Comparison of ENCODE assay signal across 31 cellular contexts in the genomic region with DNA sequence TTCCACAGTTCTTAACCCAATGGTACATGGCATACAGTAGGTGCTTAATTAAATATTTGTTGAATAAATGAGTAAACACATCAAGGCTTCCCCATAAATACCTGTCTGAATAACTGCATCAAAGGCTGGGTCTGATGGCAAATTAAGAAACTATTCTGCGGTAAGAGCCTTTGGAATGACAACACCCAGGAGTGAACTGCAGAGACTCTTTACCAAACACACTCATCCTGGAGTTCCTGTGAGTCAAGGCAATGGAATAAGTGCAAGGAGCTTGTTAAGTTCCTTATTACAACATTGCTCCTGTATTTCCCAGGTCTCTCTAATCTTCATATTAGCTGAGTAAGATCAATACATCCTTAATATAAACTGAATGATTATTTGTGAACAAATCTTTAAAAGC.
A peak's percentile ranks its signal among the peaks of the same experiment; 100 is the strongest.
DNase-seq lines count a peak whose midpoint lies in the region; ATAC-seq and TF ChIP-seq lines count a peak whose summit lies in the region.
"Had no signal": no experiment of that assay in that cellular context is flagged by ENCODE, and none has a peak within 500 bp of the region (broad histone marks: within the 10 kb centered on the region; RNA-seq: fewer than 3 reads in every experiment).

No MANE protein-coding gene starts in this region.

- peaks cover 3% of the 10 kb centered on the region for H3K27me3 Mint-ChIP-seq in progenitor cell of endocrine pancreas
- H3K27me3 Mint-ChIP-seq: activated CD4-positive, alpha-beta T cell treated with anti-CD3 and anti-CD28 coated beads for 36 hours; activated naive CD8-positive, alpha-beta T cell treated with anti-CD3 and anti-CD28 coated beads, Interleukin-2, amount 50 U/mL, for 24 hours; activated T-cell treated with anti-CD3 and anti-CD28 coated beads, Interleukin-2, amount 50 U/mL, for 24 hours; memory B cell had no signal

- no peak overlapping the region for H2AK5ac ChIP-seq in IMR-90 (ENCODE audit: low read depth, low read length)

- no peaks in the 10 kb centered on the region for H4K20me1 ChIP-seq in IMR-90 (ENCODE audit: insufficient read depth, low read length)

- H3K36me3 ChIP-seq in IMR-90 (ENCODE audit: control insufficient read depth, insufficient read depth, low read length) = no peaks in the 10 kb centered on the region
- H3K36me3 ChIP-seq: heart right ventricle, neural progenitor cell, right lobe of liver, upper lobe of left lung had no signal

- H3K4me1 ChIP-seq in IMR-90 (ENCODE audit: control insufficient read depth, insufficient read depth, low read length) = no peaks in the 10 kb centered on the region
- H3K4me1 ChIP-seq: body of pancreas, right lobe of liver, upper lobe of left lung had no signal

- H3K18ac ChIP-seq in IMR-90 (ENCODE audit: low read depth, low read length) = no peak overlapping the region

- no peak overlapping the region for H3K56ac ChIP-seq in IMR-90 (ENCODE audit: extremely low read depth, insufficient read depth, low read length)

- dilution Hi-C loops in IMR-90 (cut with HindIII; ENCODE audit: low sequenced_read_pairs, unreplicated experiment) = no loop called here

- no peak overlapping the region for H3K4me3 ChIP-seq in IMR-90 (ENCODE audit: insufficient read depth, low read depth, low read length)
- H3K4me3 ChIP-seq: body of pancreas, heart right ventricle, neural progenitor cell, right lobe of liver, upper lobe of left lung had no signal

- BruUV-seq in IMR-90 (replicated peaks; lab: Mats Ljungman, UMichigan) = no TSS peak

- no peak overlapping the region for H2BK15ac ChIP-seq in IMR-90 (ENCODE audit: low read depth, low read length)

- no peak overlapping the region for H2BK20ac ChIP-seq in IMR-90 (ENCODE audit: low read depth, low read length)

- no peak overlapping the region for H2AK9ac ChIP-seq in IMR-90 (replicated peaks; ENCODE audit: low read depth, low read length, poor library complexity)

- no peak overlapping the region for H2BK120ac ChIP-seq in IMR-90 (ENCODE audit: low read depth, low read length)

- H3K4me2 ChIP-seq in IMR-90 (ENCODE audit: low read depth, low read length) = no peak overlapping the region
- H3K4me2 ChIP-seq: neural progenitor cell had no signal

- WGBS in IMR-90 (ENCODE audit: extremely low coverage in 2 of 2, insufficient read length in 1 of 2), 2 experiments = no CpG with 5 or more reads among the region's 1 CpG

- no peak overlapping the region for H3K14ac ChIP-seq in IMR-90 (replicated peaks; ENCODE audit: low read depth, low read length)

- POLR2A ChIA-PET in IMR-90 (lab: Charles Lee; ENCODE audit: unreplicated experiment) = no interaction called here

- H4K91ac ChIP-seq in IMR-90 (ENCODE audit: insufficient read depth, low read depth, low read length) = no peak overlapping the region

- no peak for TF ChIP-seq CTCF in IMR-90 (conservative IDR thresholded peaks at IDR 0.05; ENCODE audit: low read depth, low read length)
- no peak for TF ChIP-seq CTCF in progenitor cell of endocrine pancreas (IDR thresholded peaks at IDR 0.05; ENCODE audit: unreplicated experiment)

- H3K27ac Mint-ChIP-seq in progenitor cell of endocrine pancreas = no peak overlapping the region
- H3K27ac Mint-ChIP-seq: activated CD4-positive, alpha-beta T cell treated with anti-CD3 and anti-CD28 coated beads for 36 hours; activated naive CD8-positive, alpha-beta T cell treated with anti-CD3 and anti-CD28 coated beads, Interleukin-2, amount 50 U/mL, for 24 hours; activated T-cell treated with anti-CD3 and anti-CD28 coated beads, Interleukin-2, amount 50 U/mL, for 24 hours; CD14-positive monocyte; memory B cell; neural progenitor cell; stimulated activated memory B cell treated with anti-CD40 and anti-IgM and Interleukin-4, amounts not matched to agents 10 μg/mL and 1 μg/mL and 100 μg/mL, for 72 hours had no signal

- no peak overlapping the region for H2BK5ac ChIP-seq in IMR-90 (ENCODE audit: low read depth, low read length, poor library complexity, severe bottlenecking)

- no peaks in the 10 kb centered on the region for H3K79me1 ChIP-seq in IMR-90 (ENCODE audit: low read depth in 1 of 2, low read length in 2 of 2)

- no peak for TF ChIP-seq RAD21 in IMR-90 (IDR thresholded peaks at IDR 0.05; ENCODE audit: low read length)

- H3K4me3 Mint-ChIP-seq in progenitor cell of endocrine pancreas (ENCODE audit: low read depth) = no peak overlapping the region
- H3K4me3 Mint-ChIP-seq: activated CD4-positive, alpha-beta T cell treated with anti-CD3 and anti-CD28 coated beads for 36 hours; activated naive CD8-positive, alpha-beta T cell treated with anti-CD3 and anti-CD28 coated beads, Interleukin-2, amount 50 U/mL, for 24 hours; activated T-cell treated with anti-CD3 and anti-CD28 coated beads, Interleukin-2, amount 50 U/mL, for 24 hours; CD14-positive monocyte; memory B cell; neural progenitor cell; stimulated activated memory B cell treated with anti-CD40 and anti-IgM and Interleukin-4, amounts not matched to agents 10 μg/mL and 1 μg/mL and 100 μg/mL, for 72 hours had no signal

- no peak overlapping the region for H3K4ac ChIP-seq in IMR-90 (ENCODE audit: low read depth, low read length)

- no peak for TF ChIP-seq POLR2A in IMR-90 (IDR thresholded peaks at IDR 0.05; ENCODE audit: low read depth, low read length)

- no peak overlapping the region for H3K9ac ChIP-seq in IMR-90 (ENCODE audit: low read depth, low read length)
- H3K9ac ChIP-seq: neural progenitor cell had no signal

- DNase-seq in Daoy (ENCODE audit: low read depth) (peak; percentile 21), IMR-90 (peak; percentile 47), astrocyte of the hippocampus (ENCODE audit: low read depth, low spot score) (peak; percentile 31), kidney tubule cell (ENCODE audit: low spot score) (peak; percentile 36), progenitor cell of endocrine pancreas (ENCODE audit: low spot score, unreplicated experiment) (no peak), GM19240 (ENCODE audit: insufficient read length, low spot score) (no peak)
- DNase-seq: ACHN; activated CD4-positive, alpha-beta T cell treated with anti-CD3 and anti-CD28 coated beads for 36 hours; activated gamma-delta T cell treated with Interleukin-2 at 50 U/mL for 16 hours; activated naive CD8-positive, alpha-beta T cell treated with anti-CD3 and anti-CD28 coated beads, Interleukin-2, amount 50 U/mL, for 24 hours; activated T-cell treated with anti-CD3 and anti-CD28 coated beads, Interleukin-2, amount 50 U/mL, for 24 hours; body of pancreas; Calu3; DND-41; effector CD8-positive, alpha-beta T cell; erythroblast; heart right ventricle; NCI-H2029; NCI-H2227 treated with DMSO at 0.1 percent for 48 hours; right lobe of liver; Right ventricle myocardium superior; stimulated activated CD4-positive, alpha-beta T cell treated with anti-CD3 and anti-CD28 coated beads, Interleukin-4, amount 100 ng/mL, for 24 hours; substantia nigra; upper lobe of left lung had no signal

- peaks cover 2% of the 10 kb centered on the region for H3K4me1 Mint-ChIP-seq in progenitor cell of endocrine pancreas (ENCODE audit: low read depth)
- H3K4me1 Mint-ChIP-seq: CD14-positive monocyte; memory B cell; stimulated activated memory B cell treated with anti-CD40 and anti-IgM and Interleukin-4, amounts not matched to agents 10 μg/mL and 1 μg/mL and 100 μg/mL, for 72 hours had no signal

- H3K9me3 Mint-ChIP-seq in progenitor cell of endocrine pancreas (ENCODE audit: low read depth) = no peaks in the 10 kb centered on the region
- H3K9me3 Mint-ChIP-seq: activated naive CD8-positive, alpha-beta T cell treated with anti-CD3 and anti-CD28 coated beads, Interleukin-2, amount 50 U/mL, for 24 hours; activated T-cell treated with anti-CD3 and anti-CD28 coated beads, Interleukin-2, amount 50 U/mL, for 24 hours; memory B cell; neural progenitor cell; stimulated activated memory B cell treated with anti-CD40 and anti-IgM and Interleukin-4, amounts not matched to agents 10 μg/mL and 1 μg/mL and 100 μg/mL, for 72 hours had no signal

- ATAC-seq in IMR-90 (ENCODE audit: low read depth) = no peak
- ATAC-seq in HG02571 (IDR thresholded peaks at IDR 0.05; ENCODE audit: unreplicated experiment) = no peak
- no peak for ATAC-seq in HG02870 (IDR thresholded peaks at IDR 0.05; ENCODE audit: unreplicated experiment)
- ATAC-seq: activated CD4-positive, alpha-beta T cell treated with anti-CD3 and anti-CD28 coated beads for 36 hours; activated naive CD8-positive, alpha-beta T cell treated with anti-CD3 and anti-CD28 coated beads, Interleukin-2, amount 50 U/mL, for 24 hours; body of pancreas; heart right ventricle; right lobe of liver; stimulated activated memory B cell treated with anti-CD40 and anti-IgM and Interleukin-4, amounts not matched to agents 10 μg/mL and 1 μg/mL and 100 μg/mL, for 72 hours had no signal

- no peaks in the 10 kb centered on the region for H3K36me3 Mint-ChIP-seq in progenitor cell of endocrine pancreas (ENCODE audit: insufficient read depth)
- H3K36me3 Mint-ChIP-seq: CD14-positive monocyte; memory B cell; neural progenitor cell; stimulated activated memory B cell treated with anti-CD40 and anti-IgM and Interleukin-4, amounts not matched to agents 10 μg/mL and 1 μg/mL and 100 μg/mL, for 72 hours had no signal

- no peak overlapping the region for H4K8ac ChIP-seq in IMR-90 (ENCODE audit: low read depth in 2 of 2, low read length in 2 of 2)

- H3K27ac ChIP-seq in IMR-90 (ENCODE audit: insufficient read depth, low read length) = no peak overlapping the region
- H3K27ac ChIP-seq: body of pancreas, heart right ventricle, HL-60, neural progenitor cell, right lobe of liver, upper lobe of left lung had no signal

- H3K23ac ChIP-seq in IMR-90 (ENCODE audit: low read depth, low read length) = no peak overlapping the region

- in situ Hi-C loops in IMR-90 (cut with MboI; ENCODE audit: low sequenced_read_pairs) = no loop called here

- H2AFZ ChIP-seq in IMR-90 (replicated peaks; ENCODE audit: low read length, poor library complexity) = no peak overlapping the region
- H2AFZ ChIP-seq: neural progenitor cell had no signal

- H3K27me3 ChIP-seq in IMR-90 (ENCODE audit: control insufficient read depth, insufficient read depth, low read length) = peaks cover 2% of the 10 kb centered on the region; the same call in 1 of the 2 replicates
- H3K27me3 ChIP-seq: body of pancreas, heart right ventricle, neural progenitor cell, right lobe of liver, upper lobe of left lung had no signal

- H3K9me3 ChIP-seq in IMR-90 (ENCODE audit: control insufficient read depth, insufficient read depth, low read length) = no peaks in the 10 kb centered on the region
- H3K9me3 ChIP-seq: body of pancreas, heart right ventricle, right lobe of liver, upper lobe of left lung had no signal

- CTCF ChIA-PET in IMR-90 (lab: Yijun Ruan, JAX) = no interaction called here

- intact Hi-C loops in IMR-90 (cut with micrococcal nuclease) = no loop called here

- no peaks in the 10 kb centered on the region for H3K9me1 ChIP-seq in IMR-90 (ENCODE audit: insufficient read depth, low read length)

- H4K5ac ChIP-seq in IMR-90 (ENCODE audit: low read depth, low read length) = no peak overlapping the region

TF ChIP-seq in IMR-90, 13 proteins besides CTCF, POLR2A, EP300 and RAD21 (continues in another document):
- TF ChIP-seq CEBPB (IDR thresholded peaks at IDR 0.05; ENCODE audit: low read depth, low read length) (no peak), FOS (IDR thresholded peaks at IDR 0.05; ENCODE audit: low read depth, low read length) (no peak), BHLHE40 (IDR thresholded peaks at IDR 0.05; ENCODE audit: low read depth, low read length) (no peak)

Comparison
In these comparisons a context has a peak if more than half of its experiments do, and no peak if none do; other contexts are left out.
1. DNase-seq: peak in Daoy (single experiment), IMR-90 (single experiment), astrocyte of the hippocampus (single experiment) and kidney tubule cell (single experiment); none in progenitor cell of endocrine pancreas (single experiment) and GM19240 (single experiment).